In genomic region chr9:27558307-27558706, GRCh38 we compare ENCODE assay signal across 11 cellular contexts. TPM values are rescaled to one million over a fixed set of nuclear protein-coding genes. Genes with fewer than 3 reads are reported as not detected.
"Had no signal": no experiment of that assay in that cellular context is flagged by ENCODE, and none has a peak within 500 bp of the region (broad histone marks: within the 10 kb centered on the region; RNA-seq: fewer than 3 reads in every experiment).

No MANE protein-coding gene starts in this region.

- H3K27ac ChIP-seq: GM23248 had no signal

- H3K4me1 ChIP-seq: HAP-1 had no signal

- H3K4me3 ChIP-seq: GM23248, HAP-1, K562 had no signal

- H3K9ac ChIP-seq: GM23248 had no signal

- H3K9me3 Mint-ChIP-seq: HFFc6 had no signal

- H3K27ac Mint-ChIP-seq: HFFc6 had no signal

- H2AFZ ChIP-seq: GM23248 had no signal

- H3K4me3 Mint-ChIP-seq: HFFc6 had no signal

- ATAC-seq: HCT116, K562 had no signal

- H3K9me3 ChIP-seq: HAP-1 had no signal

- DNase-seq: GM23248, GOT3, H7, HFFc6, IMR-90 had no signal

- FAIRE-seq: HTR-8/SVneo, K562 had no signal

RNA-seq across cellular contexts. Expression of gene MOB3B, which starts 28.7 kb away (rescaled TPM):
- total RNA-seq: GM23248, HFFc6 had no signal

RNA-seq across cellular contexts. Expression of gene IFNK, which starts 34.2 kb away (rescaled TPM):
- total RNA-seq: GM23248, H4, H7, HFFc6, HT-29, IMR-90, K562 had no signal
- polyA plus RNA-seq: GM23248, IMR-90 had no signal
